ENCODE assay signal across 8 cellular contexts in genomic region chr9:121650220-121651013, GRCh38. TPM values are rescaled to one million over a fixed set of nuclear protein-coding genes. Genes with fewer than 3 reads are reported as not detected.
A peak's percentile ranks its signal among the peaks of the same experiment; 100 is the strongest.
DNase-seq lines count a peak whose midpoint lies in the region; ATAC-seq, FAIRE-seq and TF ChIP-seq lines count a peak whose summit lies in the region.

No MANE protein-coding gene starts in this region.

- H3K4me3 Mint-ChIP-seq in HFFc6 = peak overlapping the region; percentile 71

- no peak for TF ChIP-seq RAD21 in A549 (conservative IDR thresholded peaks at IDR 0.05 in 1 of 2, IDR thresholded peaks at IDR 0.05 in 1 of 2)

- peaks cover 22% of the 10 kb centered on the region for H3K4me1 Mint-ChIP-seq in HFFc6 (ENCODE audit: low read depth)

- CTCF ChIA-PET in A549 (lab: Yijun Ruan, JAX) = interaction anchor here (0.6 to 2.8 kb wide), 6 partner anchors 30 to 104 kb away, joined by 3 to 9 read pairs (median 5); no protein-coding TSS in a partner anchor

- H3K4me1 ChIP-seq in A549 (peaks cover 45% of the 10 kb centered on the region), heart right ventricle (peaks cover 22 to 87% (median 64%) of the 10 kb centered on the region in 9 donors)

- no peak for TF ChIP-seq POLR2A in A549 (IDR thresholded peaks at IDR 0.05; ENCODE audit: low read length)

- no peaks in the 10 kb centered on the region for H3K36me3 Mint-ChIP-seq in HFFc6 (ENCODE audit: low read depth)

- no peaks in the 10 kb centered on the region for H3K9me3 Mint-ChIP-seq in HFFc6

- TF ChIP-seq EP300 in A549 (IDR thresholded peaks at IDR 0.05) = no peak

- peak overlapping the region; percentile 88 for H3K4me3 ChIP-seq in A549
- peak overlapping the region in 8 of 10 donors; percentile 60 to 79 (median 78) for H3K4me3 ChIP-seq in heart right ventricle

- intact Hi-C loops in heart right ventricle (cut with DNase I) = no loop called here
- intact Hi-C loops in sciatic nerve (cut with DNase I) = no loop called here

- WGBS in A549 (ENCODE audit: missing lambda C conversion rate) = 10% methylated on average over 10 of the region's 15 CpGs
- WGBS in heart right ventricle, 2 donors = 14 to 15% methylated on average over 15 of the region's 15 CpGs

- ATAC-seq in A549 (peak; percentile 47 to 79; a peak in 5 of 6 replicates), heart right ventricle (peak; percentile 21 to 50 (median 38)), sciatic nerve (peak; percentile 52), GM21515 (IDR thresholded peaks at IDR 0.05; ENCODE audit: unreplicated experiment) (no peak)

- peak in 1 of 2 experiments; percentile 62 for DNase-seq in A549 (ENCODE audit: low read depth in 1 of 2, low spot score in 1 of 2)
- no peak for DNase-seq in HFFc6
- DNase-seq in SK-N-DZ (ENCODE audit: low spot score) = peak; percentile 96
- DNase-seq in heart right ventricle = peak; percentile 64 to 74
- peak; percentile 73 for DNase-seq in sciatic nerve (ENCODE audit: low spot score)
- DNase-seq in foreskin melanocyte = no peak
- DNase-seq in T-helper 9 cell = no peak

- peaks cover 47% of the 10 kb centered on the region for H3K27me3 Mint-ChIP-seq in HFFc6 (ENCODE audit: insufficient read depth)

- no peaks in the 10 kb centered on the region for H3K36me3 ChIP-seq in heart right ventricle

- no peak for TF ChIP-seq CTCF in A549 (IDR thresholded peaks at IDR 0.05)
- no peak for TF ChIP-seq CTCF in HFFc6 (IDR thresholded peaks at IDR 0.05)
- TF ChIP-seq CTCF in heart right ventricle (IDR thresholded peaks at IDR 0.05) = no peak

- no peaks in the 10 kb centered on the region for H3K9me3 ChIP-seq in A549
- H3K9me3 ChIP-seq in heart right ventricle = no peaks in the 10 kb centered on the region

- FAIRE-seq in A549 (lab: Jason Lieb, UNC) = no peak

- H3K27ac Mint-ChIP-seq in HFFc6 = no peak overlapping the region

- H3K27ac ChIP-seq in A549 (peak overlapping the region; percentile 89 to 98), heart right ventricle (peak overlapping the region in 9 of 10 donors; percentile 81 to 97 (median 94))

- H3K27me3 ChIP-seq in heart right ventricle = peaks cover 0 to 44% (median 0%) of the 10 kb centered on the region in 7 donors

- H3K4me2 ChIP-seq in A549 = peak overlapping the region; percentile 97

- POLR2A ChIA-PET in A549 (lab: Yijun Ruan, JAX) = no interaction called here

TF ChIP-seq in A549, 52 proteins besides CTCF, POLR2A, EP300 and RAD21:
- no peak for TF ChIP-seq JUN (IDR thresholded peaks at IDR 0.05)
- no peak for TF ChIP-seq MYC (IDR thresholded peaks at IDR 0.05; ENCODE audit: borderline replicate concordance, low read length)
- TF ChIP-seq HES2 (IDR thresholded peaks at IDR 0.05) = no peak
- TF ChIP-seq CBX8 (IDR thresholded peaks at IDR 0.05) = no peak
- no peak for TF ChIP-seq JUNB (IDR thresholded peaks at IDR 0.05)
- no peak for TF ChIP-seq BHLHE40 (IDR thresholded peaks at IDR 0.05; ENCODE audit: low read depth, low read length)
- no peak for TF ChIP-seq SMC3 (IDR thresholded peaks at IDR 0.05)
- TF ChIP-seq KDM5A (IDR thresholded peaks at IDR 0.05) = no peak
- no peak for TF ChIP-seq MAZ (IDR thresholded peaks at IDR 0.05; ENCODE audit: borderline replicate concordance, low read depth, low read length)
- no peak for TF ChIP-seq ESRRA (IDR thresholded peaks at IDR 0.05; ENCODE audit: borderline replicate concordance, low read length)
- no peak for TF ChIP-seq ZC3H11A (IDR thresholded peaks at IDR 0.05)
- no peak for TF ChIP-seq PBX3 (IDR thresholded peaks at IDR 0.05)
- TF ChIP-seq, protein P1, sequence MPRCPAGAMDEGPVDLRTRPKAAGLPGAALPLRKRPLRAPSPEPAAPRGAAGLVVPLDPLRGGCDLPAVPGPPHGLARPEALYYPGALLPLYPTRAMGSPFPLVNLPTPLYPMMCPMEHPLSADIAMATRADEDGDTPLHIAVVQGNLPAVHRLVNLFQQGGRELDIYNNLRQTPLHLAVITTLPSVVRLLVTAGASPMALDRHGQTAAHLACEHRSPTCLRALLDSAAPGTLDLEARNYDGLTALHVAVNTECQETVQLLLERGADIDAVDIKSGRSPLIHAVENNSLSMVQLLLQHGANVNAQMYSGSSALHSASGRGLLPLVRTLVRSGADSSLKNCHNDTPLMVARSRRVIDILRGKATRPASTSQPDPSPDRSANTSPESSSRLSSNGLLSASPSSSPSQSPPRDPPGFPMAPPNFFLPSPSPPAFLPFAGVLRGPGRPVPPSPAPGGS (IDR thresholded peaks at IDR 0.05) = no peak
- peak; percentile 85 for TF ChIP-seq ZFP36 (IDR thresholded peaks at IDR 0.05; ENCODE audit: borderline replicate concordance, partially characterized antibody)
- no peak for TF ChIP-seq MAX (IDR thresholded peaks at IDR 0.05)
- no peak for TF ChIP-seq RNF2 (IDR thresholded peaks at IDR 0.05; ENCODE audit: borderline replicate concordance, low read depth)
- no peak for TF ChIP-seq PHF8 (IDR thresholded peaks at IDR 0.05; ENCODE audit: borderline replicate concordance, low read depth)
- peak; percentile 68; the same call in 1 of the 2 replicates for TF ChIP-seq KDM1A (IDR thresholded peaks at IDR 0.05; ENCODE audit: low read depth)
- no peak for TF ChIP-seq REST (IDR thresholded peaks at IDR 0.05)
- no peak for TF ChIP-seq HOXB5 (CRISPR knock-in tag; IDR thresholded peaks at IDR 0.05)
- 0 out of 2 replicates have a peak, but pooled peaks have one; percentile 13 for TF ChIP-seq FOSL2 (IDR thresholded peaks at IDR 0.05)
- TF ChIP-seq FOSL2 (CRISPR knock-in tag; IDR thresholded peaks at IDR 0.05) = peak; percentile 71
- no peak for TF ChIP-seq MAFK (IDR thresholded peaks at IDR 0.05; ENCODE audit: partially characterized antibody)
TF ChIP-seq in A549: peak in this region for 3.

RNA-seq across cellular contexts. Expression of gene DAB2IP, which starts 1.0 kb away (rescaled TPM):
- polyA plus RNA-seq in A549 (2011; rRNA removed) = 9.4 and 9.7 TPM in 2 replicates
- 7.7 and 11.9 TPM in 2 replicates for polyA plus RNA-seq in A549 (2012; cell fraction: cytosol; rRNA removed)
- 13.1 and 17.3 TPM in 2 replicates for polyA plus RNA-seq in A549 (2012; cell fraction: nucleus; rRNA removed)
- 12.8 to 13.9 TPM (median 13.2 TPM) in 3 replicates for polyA plus RNA-seq in A549 (2017; fragmentation: RNase III; extraction: RNeasy Plus Mini Kit Qiagen cat#74134 plus additional on column Dnase treatment)
- polyA minus RNA-seq in A549 (2011; rRNA and poly(A)+ RNA removed) = 22.4 and 25.6 TPM in 2 replicates
- 10 to 100 TPM; 23.0 to 28.2 (median 25.7) TPM for total RNA-seq in HFFc6 (2021; fragmentation: NEBNext Ultra II Directional; extraction: Animal tissue kit (Norgen Biotek cat#: 25700))
- 19.9 and 27.0 TPM in 2 replicates for polyA plus RNA-seq in SK-N-DZ (2014; cell fraction: cytosol; rRNA removed)
- polyA plus RNA-seq in SK-N-DZ (2014; cell fraction: nucleus; rRNA removed) = 18.5 and 25.6 TPM in 2 replicates
- total RNA-seq in heart right ventricle = 10 to 100 TPM; 48.1 to 71.1 (median 56.5) TPM
- polyA plus RNA-seq in heart right ventricle = 10 to 100 TPM; 18.1 to 36.5 TPM
- 70.7 TPM for total RNA-seq in sciatic nerve

Comparison
In these comparisons a context has a peak if more than half of its experiments do, and no peak if none do; other contexts are left out.
1. DNase-seq: peak in SK-N-DZ (single experiment), heart right ventricle (2 of 2) and sciatic nerve (single experiment); none in HFFc6 (single experiment), foreskin melanocyte (single experiment) and T-helper 9 cell (single experiment).